ENCODE assay signal across 32 cellular contexts in the genomic region with DNA sequence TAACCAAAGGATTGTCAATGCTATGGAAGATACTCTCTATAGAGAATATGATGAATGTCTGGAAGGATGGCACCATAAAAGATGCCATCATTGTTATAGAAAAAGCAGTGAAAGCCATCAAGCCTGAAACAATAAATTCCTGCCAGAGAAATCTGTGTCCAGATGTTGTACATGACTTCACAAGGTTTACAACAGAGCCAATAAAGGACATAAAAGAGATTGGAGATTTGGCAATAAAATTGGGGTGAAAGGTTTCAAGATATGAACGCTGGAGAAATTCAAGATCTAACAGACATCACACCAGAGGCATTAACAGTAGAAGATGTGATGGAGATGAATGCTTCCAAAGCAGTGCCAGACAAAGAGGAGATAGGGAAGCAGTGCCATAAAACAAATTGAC.
"Had no signal": no experiment of that assay in that cellular context is flagged by ENCODE, and none has a peak within 500 bp of the region (broad histone marks: within the 10 kb centered on the region; RNA-seq: fewer than 3 reads in every experiment).

No MANE protein-coding gene starts in this region.

- H3K9me3 ChIP-seq: ascending aorta, colonic mucosa, gastrocnemius medialis had no signal

- H3K4me2 ChIP-seq: hepatocyte had no signal

- H3K4me1 Mint-ChIP-seq: brain had no signal

- H3K4me3 Mint-ChIP-seq: activated B cell treated with CpG ODN at 0.5 μM for 24 hours; activated CD8-positive, alpha-beta memory T cell treated with anti-CD3 and anti-CD28 coated beads, Interleukin-2, amount 10 ng/mL, durations not matched to agents 7 days and 5 days; activated CD8-positive, alpha-beta T cell treated with anti-CD3 and anti-CD28 coated beads, Interleukin-2, amount 10 ng/mL, durations not matched to agents 7 days and 5 days; activated naive CD4-positive, alpha-beta T cell treated with anti-CD3 and anti-CD28 coated beads, Interleukin-2, amount 50 U/mL, for 24 hours; activated naive CD8-positive, alpha-beta T cell treated with anti-CD3 and anti-CD28 coated beads for 36 hours; brain; T-helper 17 cell; T-helper 2 cell treated with Interferon-gamma antibody and Interleukin-4, amounts not matched to agents 5 μg/mL and 100 μg/mL, for 36 hours had no signal

- ATAC-seq: activated CD4-positive, CD25-positive, alpha-beta regulatory T cell treated with anti-CD3 and anti-CD28 coated beads, Interleukin-2, amount 50 U/mL, for 24 hours; activated CD8-positive, alpha-beta memory T cell treated with anti-CD3 and anti-CD28 coated beads, Interleukin-2, amount 10 ng/mL, durations not matched to agents 7 days and 5 days; activated CD8-positive, alpha-beta T cell treated with anti-CD3 and anti-CD28 coated beads, Interleukin-2, amount 10 ng/mL, durations not matched to agents 7 days and 5 days; foreskin keratinocyte; gastrocnemius medialis; heart left ventricle; T-helper 17 cell had no signal

- H3K36me3 Mint-ChIP-seq: activated naive CD4-positive, alpha-beta T cell treated with anti-CD3 and anti-CD28 coated beads, Interleukin-2, amount 50 U/mL, for 24 hours; activated naive CD8-positive, alpha-beta T cell treated with anti-CD3 and anti-CD28 coated beads for 36 hours had no signal

- H3K27me3 Mint-ChIP-seq: activated B cell treated with CpG ODN at 0.5 μM for 24 hours; activated CD8-positive, alpha-beta memory T cell treated with anti-CD3 and anti-CD28 coated beads, Interleukin-2, amount 10 ng/mL, durations not matched to agents 7 days and 5 days; activated naive CD4-positive, alpha-beta T cell treated with anti-CD3 and anti-CD28 coated beads, Interleukin-2, amount 50 U/mL, for 24 hours; brain; T-helper 17 cell had no signal

- H3K36me3 ChIP-seq: ascending aorta, breast epithelium, cardiac muscle cell, colonic mucosa, esophagus squamous epithelium, gastrocnemius medialis, heart left ventricle, WERI-Rb-1 had no signal

- DNase-seq: activated B cell treated with CpG ODN at 0.5 μM for 24 hours; activated CD4-positive, alpha-beta T cell treated with anti-CD3 and anti-CD28 coated beads for 48 hours; activated CD8-positive, alpha-beta memory T cell treated with anti-CD3 and anti-CD28 coated beads, Interleukin-2, amount 10 ng/mL, durations not matched to agents 7 days and 5 days; activated CD8-positive, alpha-beta memory T cell treated with anti-CD3 and anti-CD28 coated beads, Interleukin-2, amount 50 U/mL, for 4 hours; activated CD8-positive, alpha-beta T cell treated with anti-CD3 and anti-CD28 coated beads, Interleukin-2, amount 10 ng/mL, durations not matched to agents 7 days and 5 days; activated gamma-delta T cell; activated naive CD4-positive, alpha-beta T cell treated with Interleukin-2 at 50 U/mL for 16 hours; activated naive CD8-positive, alpha-beta T cell treated with anti-CD3 and anti-CD28 coated beads for 36 hours; activated T-cell treated with anti-CD3 and anti-CD28 coated beads, Interleukin-2, amount 50 U/mL, for 1 hour; activated T-cell treated with anti-CD3 and anti-CD28 coated beads, Interleukin-2, amount 50 U/mL, for 48 hours; central memory CD4-positive, alpha-beta T cell; cerebellar nuclear complex; colonic mucosa; effector CD8-positive, alpha-beta T cell; esophagus squamous epithelium; foreskin keratinocyte; gastrocnemius medialis; glutamatergic neuron; heart left ventricle; T-helper 1 cell; T-helper 17 cell; T1000; WERI-Rb-1 had no signal

- H3K27me3 ChIP-seq: ascending aorta, breast epithelium, cardiac muscle cell, colonic mucosa, esophagus squamous epithelium, foreskin keratinocyte, gastrocnemius medialis, heart left ventricle, hepatocyte had no signal

- H3K9me3 Mint-ChIP-seq: activated naive CD8-positive, alpha-beta T cell treated with anti-CD3 and anti-CD28 coated beads for 36 hours had no signal

- H3K79me2 ChIP-seq: hepatocyte had no signal

- H3K4me1 ChIP-seq: ascending aorta, breast epithelium, colonic mucosa, esophagus squamous epithelium, foreskin keratinocyte, gastrocnemius medialis, heart left ventricle had no signal

- H3K27ac ChIP-seq: ascending aorta, breast epithelium, cardiac muscle cell, colonic mucosa, epithelial cell of prostate, esophagus squamous epithelium, foreskin keratinocyte, gastrocnemius medialis, heart left ventricle, hepatocyte, WERI-Rb-1 had no signal

- H3K27ac Mint-ChIP-seq: activated B cell treated with CpG ODN at 0.5 μM for 24 hours; activated CD8-positive, alpha-beta memory T cell treated with anti-CD3 and anti-CD28 coated beads, Interleukin-2, amount 10 ng/mL, durations not matched to agents 7 days and 5 days; activated CD8-positive, alpha-beta T cell treated with anti-CD3 and anti-CD28 coated beads, Interleukin-2, amount 10 ng/mL, durations not matched to agents 7 days and 5 days; activated naive CD4-positive, alpha-beta T cell treated with anti-CD3 and anti-CD28 coated beads, Interleukin-2, amount 50 U/mL, for 24 hours; activated naive CD8-positive, alpha-beta T cell treated with anti-CD3 and anti-CD28 coated beads for 36 hours; brain; T-helper 17 cell; T-helper 2 cell treated with Interferon-gamma antibody and Interleukin-4, amounts not matched to agents 5 μg/mL and 100 μg/mL, for 36 hours had no signal

- H3K4me3 ChIP-seq: ascending aorta, breast epithelium, cardiac muscle cell, colonic mucosa, esophagus squamous epithelium, gastrocnemius medialis, heart left ventricle, hepatocyte had no signal

- H2AFZ ChIP-seq: hepatocyte had no signal
